ENCODE assay signal across 27 cellular contexts in genomic region chr12:15679146-15679545, GRCh38.
DNase-seq lines count a peak whose midpoint lies in the region; ATAC-seq and TF ChIP-seq lines count a peak whose summit lies in the region.
"Had no signal": no experiment of that assay in that cellular context is flagged by ENCODE, and none has a peak within 500 bp of the region (broad histone marks: within the 10 kb centered on the region; RNA-seq: fewer than 3 reads in every experiment).

No MANE protein-coding gene starts in this region.

- TF ChIP-seq CTCF in AG10803 (conservative IDR thresholded peaks at IDR 0.05; ENCODE audit: low read length) (no peak), foreskin fibroblast (IDR thresholded peaks at IDR 0.05; ENCODE audit: low read depth, low read length) (no peak)

- peak; percentile 85 for DNase-seq in AG10803 (ENCODE audit: low read depth)
- DNase-seq in HCEC 1CT = peak; percentile 85
- peak; percentile 85 for DNase-seq in astrocyte of the hippocampus (ENCODE audit: low read depth, low spot score)
- peak; percentile 65 to 75 for DNase-seq in foreskin fibroblast
- DNase-seq in cerebellar nuclear complex (lab: John Stamatoyannopoulos, UW) = no peak
- DNase-seq in RKO (ENCODE audit: low spot score) = no peak
- DNase-seq: activated CD4-positive, alpha-beta T cell treated with anti-CD3 and anti-CD28 coated beads for 36 hours; activated CD8-positive, alpha-beta memory T cell treated with anti-CD3 and anti-CD28 coated beads for 24 hours; activated gamma-delta T cell; activated naive CD8-positive, alpha-beta T cell treated with anti-CD3 and anti-CD28 coated beads, Interleukin-2, amount 50 U/mL, for 24 hours; colonic mucosa; DMS53; effector memory CD4-positive, alpha-beta T cell; GOT3; hippocampal formation; naive B cell; NCI-H1048; NCI-H1694 treated with DMSO at 0.1 percent for 48 hours; NCI-H510A treated with DMSO at 0.1 percent for 48 hours; stimulated activated CD4-positive, alpha-beta T cell treated with anti-CD3 and anti-CD28 coated beads, Interleukin-1b, Interleukin-23, amount 100 ng/mL, for 48 hours; stomach; tibial artery had no signal

- H3K4me3 ChIP-seq in AG10803 (ENCODE audit: low read length) (no peak overlapping the region), foreskin fibroblast (ENCODE audit: low read depth in 1 of 2, low read length in 2 of 2) (no peak overlapping the region)
- H3K4me3 ChIP-seq: A549, BLaER1, colonic mucosa, smooth muscle cell, stomach, tibial artery had no signal

- ATAC-seq in GM19467 (IDR thresholded peaks at IDR 0.05; ENCODE audit: unreplicated experiment) (no peak), HG02610 (IDR thresholded peaks at IDR 0.05; ENCODE audit: unreplicated experiment) (no peak)
- ATAC-seq: A549; activated CD4-positive, alpha-beta T cell treated with anti-CD3 and anti-CD28 coated beads for 36 hours; activated naive CD8-positive, alpha-beta T cell treated with anti-CD3 and anti-CD28 coated beads, Interleukin-2, amount 50 U/mL, for 24 hours had no signal

Comparison
In these comparisons a context has a peak if more than half of its experiments do, and no peak if none do; other contexts are left out.
1. DNase-seq: peak in AG10803 (single experiment), HCEC 1CT (single experiment), astrocyte of the hippocampus (single experiment) and foreskin fibroblast (2 of 2); none in cerebellar nuclear complex (0 of 2) and RKO (single experiment).